1 cellular context compared by ENCODE assay signal in genomic region chr1:22098752-22099151, GRCh38.
TF ChIP-seq lines count a peak whose summit lies in the region.

No MANE protein-coding gene starts in this region.

TF ChIP-seq in GM12878, 131 proteins besides CTCF, POLR2A, EP300 and RAD21:
- TF ChIP-seq MTA2 (IDR thresholded peaks at IDR 0.05; ENCODE audit: low read depth): no peak
- no peak for TF ChIP-seq STAT1 (conservative IDR thresholded peaks at IDR 0.05)
- TF ChIP-seq STAT3 (IDR thresholded peaks at IDR 0.05; ENCODE audit: low read depth, low read length): no peak
- no peak for TF ChIP-seq USF1 (IDR thresholded peaks at IDR 0.05; ENCODE audit: borderline replicate concordance, extremely low read length, insufficient read depth, low read depth, low read length)
- TF ChIP-seq ZBED1 (IDR thresholded peaks at IDR 0.05; ENCODE audit: borderline replicate concordance): no peak
